1 cellular context compared by ENCODE assay signal in the genomic region with DNA sequence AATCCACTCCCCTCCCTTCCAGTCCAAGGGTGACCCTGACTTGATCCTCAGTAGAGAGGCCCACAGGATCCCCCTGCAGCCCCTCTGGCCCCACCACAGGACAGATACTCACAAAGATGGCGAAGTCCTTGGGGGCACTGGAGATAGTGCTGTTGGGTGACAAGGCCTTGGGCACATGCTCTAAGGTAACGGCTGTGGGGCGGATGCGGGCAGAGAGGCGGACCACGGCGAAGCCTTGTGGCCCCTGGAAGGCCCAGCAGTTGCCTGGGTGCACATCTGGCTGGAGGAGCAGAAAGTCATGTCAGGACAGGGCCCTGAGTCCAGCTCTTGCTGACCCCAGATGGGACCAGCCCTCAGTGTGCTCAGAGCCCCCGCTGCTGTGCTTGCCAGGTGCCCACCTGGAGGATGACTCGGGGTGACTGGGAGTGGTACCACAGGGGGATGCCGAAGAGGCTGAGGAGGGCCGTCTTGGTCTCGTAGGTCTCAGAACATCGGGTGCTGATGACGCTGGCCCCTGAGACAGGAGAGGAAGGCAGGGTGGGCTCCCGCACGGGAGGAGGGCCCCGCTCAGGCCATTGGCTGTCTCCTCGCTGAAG.
TF ChIP-seq lines count a peak whose summit lies in the region.

No MANE protein-coding gene starts in this region.

TF ChIP-seq in IMR-90, 13 proteins besides CTCF, POLR2A, EP300 and RAD21:
- TF ChIP-seq FOS (IDR thresholded peaks at IDR 0.05; ENCODE audit: low read depth, low read length), result no peak
- TF ChIP-seq MAFK (IDR thresholded peaks at IDR 0.05; ENCODE audit: low read depth, low read length), result no peak
- no peak for TF ChIP-seq RCOR1 (IDR thresholded peaks at IDR 0.05; ENCODE audit: insufficient replicate concordance, low read length)
- TF ChIP-seq, protein P1, sequence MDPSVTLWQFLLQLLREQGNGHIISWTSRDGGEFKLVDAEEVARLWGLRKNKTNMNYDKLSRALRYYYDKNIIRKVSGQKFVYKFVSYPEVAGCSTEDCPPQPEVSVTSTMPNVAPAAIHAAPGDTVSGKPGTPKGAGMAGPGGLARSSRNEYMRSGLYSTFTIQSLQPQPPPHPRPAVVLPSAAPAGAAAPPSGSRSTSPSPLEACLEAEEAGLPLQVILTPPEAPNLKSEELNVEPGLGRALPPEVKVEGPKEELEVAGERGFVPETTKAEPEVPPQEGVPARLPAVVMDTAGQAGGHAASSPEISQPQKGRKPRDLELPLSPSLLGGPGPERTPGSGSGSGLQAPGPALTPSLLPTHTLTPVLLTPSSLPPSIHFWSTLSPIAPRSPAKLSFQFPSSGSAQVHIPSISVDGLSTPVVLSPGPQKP (IDR thresholded peaks at IDR 0.05; ENCODE audit: borderline replicate concordance, low read depth, low read length), result no peak
- no peak for TF ChIP-seq RFX5 (IDR thresholded peaks at IDR 0.05; ENCODE audit: low read depth, low read length)
- TF ChIP-seq MAZ (IDR thresholded peaks at IDR 0.05; ENCODE audit: borderline replicate concordance, low read depth, low read length), result no peak
- TF ChIP-seq CEBPB (IDR thresholded peaks at IDR 0.05; ENCODE audit: low read depth, low read length), result no peak
- no peak for TF ChIP-seq CHD1 (IDR thresholded peaks at IDR 0.05; ENCODE audit: low read depth, low read length)
- no peak for TF ChIP-seq MXI1 (IDR thresholded peaks at IDR 0.05; ENCODE audit: borderline replicate concordance, low read depth, low read length)
- TF ChIP-seq BHLHE40 (IDR thresholded peaks at IDR 0.05; ENCODE audit: low read depth, low read length), result no peak
- no peak for TF ChIP-seq USF2 (IDR thresholded peaks at IDR 0.05; ENCODE audit: low read depth, low read length)
- no peak for TF ChIP-seq NFE2L2 (IDR thresholded peaks at IDR 0.05; ENCODE audit: low read depth, low read length)
- TF ChIP-seq SMC3 (IDR thresholded peaks at IDR 0.05; ENCODE audit: low read depth, low read length), result no peak
